ENCODE assay signal across 1 cellular context in the genomic region with DNA sequence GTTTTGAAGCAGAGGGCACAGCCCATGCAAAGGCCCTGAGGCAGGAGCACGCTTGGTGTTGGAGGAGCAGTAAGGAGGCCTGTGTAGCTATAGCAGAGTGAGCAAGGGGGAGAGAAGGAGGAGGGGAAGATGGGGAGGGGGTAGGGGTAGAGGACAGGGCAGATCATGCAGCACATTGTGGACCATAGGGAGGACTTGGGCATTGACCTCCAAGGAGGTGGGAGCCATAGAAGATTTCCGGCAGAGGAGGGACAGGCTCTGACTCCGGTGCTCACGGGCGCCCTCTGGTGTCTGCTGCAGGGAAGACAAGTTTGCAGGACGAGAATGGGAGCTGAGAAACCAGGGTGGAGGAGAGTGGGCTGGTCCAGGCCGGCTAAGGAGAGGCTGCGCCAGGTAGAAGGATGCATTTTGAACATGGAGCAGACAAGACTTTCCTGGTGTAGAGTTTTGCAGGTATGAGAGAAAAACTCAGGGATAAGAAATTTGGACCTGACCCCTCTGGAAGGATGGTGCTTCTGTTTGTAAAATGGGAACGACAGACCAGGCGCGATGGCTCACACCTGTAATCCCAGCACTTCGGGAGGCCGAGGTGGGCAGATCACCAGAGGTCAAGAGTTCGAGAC.
TF ChIP-seq lines count a peak whose summit lies in the region.

No MANE protein-coding gene starts in this region.

TF ChIP-seq in K562, 482 proteins besides CTCF, POLR2A, EP300 and RAD21 (continues in another document):
- TF ChIP-seq XRCC5 (IDR thresholded peaks at IDR 0.05; ENCODE audit: low read depth, low read length) = peak; percentile 59; the same call in 1 of the 2 replicates
- peak in 1 of 2 experiments; percentile 61; a peak in 2 of 4 replicates for TF ChIP-seq HDAC1 (IDR thresholded peaks at IDR 0.05)
- TF ChIP-seq HINFP (tag; conservative IDR thresholded peaks at IDR 0.05; ENCODE audit: low read depth) = peak; percentile 63; the same call in 1 of the 2 replicates
- peak; percentile 39; the same call in 1 of the 2 replicates for TF ChIP-seq CREM (IDR thresholded peaks at IDR 0.05; ENCODE audit: low read depth)
- peak; percentile 56 to 87; a peak in 2 of 4 replicates for TF ChIP-seq KDM1A (IDR thresholded peaks at IDR 0.05)
- TF ChIP-seq SREBF1 (IDR thresholded peaks at IDR 0.05; ENCODE audit: borderline replicate concordance, low read depth, low read length) = no peak
- TF ChIP-seq, protein P1, sequence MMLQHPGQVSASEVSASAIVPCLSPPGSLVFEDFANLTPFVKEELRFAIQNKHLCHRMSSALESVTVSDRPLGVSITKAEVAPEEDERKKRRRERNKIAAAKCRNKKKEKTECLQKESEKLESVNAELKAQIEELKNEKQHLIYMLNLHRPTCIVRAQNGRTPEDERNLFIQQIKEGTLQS (IDR thresholded peaks at IDR 0.05) = no peak
- TF ChIP-seq, protein P1 (CRISPR knock-in tag; conservative IDR thresholded peaks at IDR 0.05) = 0 out of 2 replicates have a peak, but pooled peaks have one; percentile 31
- TF ChIP-seq ZZZ3 (IDR thresholded peaks at IDR 0.05) = no peak
- TF ChIP-seq NRF1 (conservative IDR thresholded peaks at IDR 0.05 in 1 of 2, IDR thresholded peaks at IDR 0.05 in 1 of 2) = peak in 1 of 2 experiments; percentile 25; a peak in 2 of 4 replicates
- TF ChIP-seq, protein P2, sequence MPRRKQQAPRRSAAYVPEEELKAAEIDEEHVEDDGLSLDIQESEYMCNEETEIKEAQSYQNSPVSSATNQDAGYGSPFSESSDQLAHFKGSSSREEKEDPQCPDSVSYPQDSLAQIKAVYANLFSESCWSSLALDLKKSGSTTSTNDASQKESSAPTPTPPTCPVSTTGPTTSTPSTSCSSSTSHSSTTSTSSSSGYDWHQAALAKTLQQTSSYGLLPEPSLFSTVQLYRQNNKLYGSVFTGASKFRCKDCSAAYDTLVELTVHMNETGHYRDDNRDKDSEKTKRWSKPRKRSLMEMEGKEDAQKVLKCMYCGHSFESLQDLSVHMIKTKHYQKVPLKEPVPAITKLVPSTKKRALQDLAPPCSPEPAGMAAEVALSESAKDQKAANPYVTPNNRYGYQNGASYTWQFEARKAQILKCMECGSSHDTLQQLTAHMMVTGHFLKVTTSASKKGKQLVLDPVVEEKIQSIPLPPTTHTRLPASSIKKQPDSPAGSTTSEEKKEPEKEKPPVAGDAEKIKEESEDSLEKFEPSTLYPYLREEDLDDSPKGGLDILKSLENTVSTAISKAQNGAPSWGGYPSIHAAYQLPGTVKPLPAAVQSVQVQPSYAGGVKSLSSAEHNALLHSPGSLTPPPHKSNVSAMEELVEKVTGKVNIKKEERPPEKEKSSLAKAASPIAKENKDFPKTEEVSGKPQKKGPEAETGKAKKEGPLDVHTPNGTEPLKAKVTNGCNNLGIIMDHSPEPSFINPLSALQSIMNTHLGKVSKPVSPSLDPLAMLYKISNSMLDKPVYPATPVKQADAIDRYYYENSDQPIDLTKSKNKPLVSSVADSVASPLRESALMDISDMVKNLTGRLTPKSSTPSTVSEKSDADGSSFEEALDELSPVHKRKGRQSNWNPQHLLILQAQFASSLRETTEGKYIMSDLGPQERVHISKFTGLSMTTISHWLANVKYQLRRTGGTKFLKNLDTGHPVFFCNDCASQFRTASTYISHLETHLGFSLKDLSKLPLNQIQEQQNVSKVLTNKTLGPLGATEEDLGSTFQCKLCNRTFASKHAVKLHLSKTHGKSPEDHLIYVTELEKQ (CRISPR knock-in tag; IDR thresholded peaks at IDR 0.05) = no peak
- TF ChIP-seq ZBTB33 (CRISPR knock-in tag; IDR thresholded peaks at IDR 0.05) = 0 out of 2 replicates have a peak, but pooled peaks have one; percentile 28
- TF ChIP-seq JUND (IDR thresholded peaks at IDR 0.05; ENCODE audit: borderline replicate concordance, low read depth, low read length) = 0 out of 2 replicates have a peak, but pooled peaks have one; percentile 5
- TF ChIP-seq JUND (tag; IDR thresholded peaks at IDR 0.05; ENCODE audit: borderline replicate concordance, low read depth, low read length) = no peak
- no peak for TF ChIP-seq CHD7 (IDR thresholded peaks at IDR 0.05; ENCODE audit: low read depth, low read length)
- TF ChIP-seq RB1 (IDR thresholded peaks at IDR 0.05; ENCODE audit: low read depth) = 0 out of 2 replicates have a peak, but pooled peaks have one; percentile 60
- TF ChIP-seq HLTF (IDR thresholded peaks at IDR 0.05) = 0 out of 2 replicates have a peak, but pooled peaks have one; percentile 39
- TF ChIP-seq RCOR1 (IDR thresholded peaks at IDR 0.05; ENCODE audit: borderline replicate concordance in 1 of 2, low read depth in 2 of 2, low read length in 2 of 2) = peak in 1 of 2 experiments; percentile 78; a peak in 3 of 4 replicates
- peak; percentile 88 for TF ChIP-seq ZNF263 (CRISPR knock-in tag; IDR thresholded peaks at IDR 0.05; ENCODE audit: borderline replicate concordance)
- TF ChIP-seq ZNF696 (CRISPR knock-in tag; conservative IDR thresholded peaks at IDR 0.05) = no peak
- TF ChIP-seq, protein P3, sequence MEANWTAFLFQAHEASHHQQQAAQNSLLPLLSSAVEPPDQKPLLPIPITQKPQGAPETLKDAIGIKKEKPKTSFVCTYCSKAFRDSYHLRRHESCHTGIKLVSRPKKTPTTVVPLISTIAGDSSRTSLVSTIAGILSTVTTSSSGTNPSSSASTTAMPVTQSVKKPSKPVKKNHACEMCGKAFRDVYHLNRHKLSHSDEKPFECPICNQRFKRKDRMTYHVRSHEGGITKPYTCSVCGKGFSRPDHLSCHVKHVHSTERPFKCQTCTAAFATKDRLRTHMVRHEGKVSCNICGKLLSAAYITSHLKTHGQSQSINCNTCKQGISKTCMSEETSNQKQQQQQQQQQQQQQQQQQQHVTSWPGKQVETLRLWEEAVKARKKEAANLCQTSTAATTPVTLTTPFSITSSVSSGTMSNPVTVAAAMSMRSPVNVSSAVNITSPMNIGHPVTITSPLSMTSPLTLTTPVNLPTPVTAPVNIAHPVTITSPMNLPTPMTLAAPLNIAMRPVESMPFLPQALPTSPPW (CRISPR knock-in tag; IDR thresholded peaks at IDR 0.05) = peak; percentile 35; the same call in 1 of the 2 replicates
- no peak for TF ChIP-seq ZNF507 (tag; conservative IDR thresholded peaks at IDR 0.05)
- TF ChIP-seq RBM15 (IDR thresholded peaks at IDR 0.05; ENCODE audit: insufficient read depth, low read length) = no peak
